8 cellular contexts compared by ENCODE assay signal in genomic region chr2:55168221-55169154, GRCh38.
DNase-seq lines count a peak whose midpoint lies in the region; ATAC-seq and TF ChIP-seq lines count a peak whose summit lies in the region.

No MANE protein-coding gene starts in this region.

- H3K9ac ChIP-seq in parathyroid adenoma: no peak overlapping the region

- peak; percentile 66 for ATAC-seq in HG02885 (IDR thresholded peaks at IDR 0.05; ENCODE audit: poor library complexity, unreplicated experiment)

- no peak overlapping the region for H3K27ac ChIP-seq in parathyroid adenoma

- DNase-seq in NCI-H510A treated with DMSO at 0.1 percent for 48 hours (lab: John Stamatoyannopoulos, UW) (peak; percentile 48), NCI-H510A (lab: John Stamatoyannopoulos, UW) (no peak), NCI-H526 (lab: John Stamatoyannopoulos, UW) (peak; percentile 70 to 83), glomerular visceral epithelial cell (ENCODE audit: extremely low spot score) (peak; percentile 64), GM19238 (ENCODE audit: insufficient read length, low spot score) (no peak)
- DNase-seq in activated gamma-delta T cell treated with anti-CD3 and anti-CD28 coated beads, Interleukin-2, amount 50 U/mL, for 16 hours (ENCODE audit: low read depth): peak; percentile 1

- H3K27me3 ChIP-seq in parathyroid adenoma (ENCODE audit: control insufficient read depth, insufficient read depth, low read length): no peaks in the 10 kb centered on the region

- H3K4me2 ChIP-seq in parathyroid adenoma (ENCODE audit: low read length): no peak overlapping the region

- H3K9me3 ChIP-seq in parathyroid adenoma (ENCODE audit: control insufficient read depth, low read length): no peaks in the 10 kb centered on the region

- H3K4me3 ChIP-seq in parathyroid adenoma (ENCODE audit: low read depth, low read length): no peak overlapping the region

- no peak overlapping the region for H2AFZ ChIP-seq in parathyroid adenoma

- no peaks in the 10 kb centered on the region for H3K79me2 ChIP-seq in parathyroid adenoma

- H3K4me1 ChIP-seq in parathyroid adenoma: no peaks in the 10 kb centered on the region

- no peaks in the 10 kb centered on the region for H3K36me3 ChIP-seq in parathyroid adenoma (ENCODE audit: control insufficient read depth, insufficient read depth, low read length)

- TF ChIP-seq CTCF in parathyroid adenoma (IDR thresholded peaks at IDR 0.05): peak; percentile 60

Comparison
In these comparisons a context has a peak if more than half of its experiments do, and no peak if none do; other contexts are left out.
1. DNase-seq: peak in NCI-H510A treated with DMSO at 0.1 percent for 48 hours (single experiment), NCI-H526 (2 of 2), activated gamma-delta T cell treated with anti-CD3 and anti-CD28 coated beads, Interleukin-2, amount 50 U/mL, for 16 hours (single experiment) and glomerular visceral epithelial cell (single experiment); none in NCI-H510A (single experiment) and GM19238 (single experiment).